ENCODE assay signal across 1 cellular context in the genomic region with DNA sequence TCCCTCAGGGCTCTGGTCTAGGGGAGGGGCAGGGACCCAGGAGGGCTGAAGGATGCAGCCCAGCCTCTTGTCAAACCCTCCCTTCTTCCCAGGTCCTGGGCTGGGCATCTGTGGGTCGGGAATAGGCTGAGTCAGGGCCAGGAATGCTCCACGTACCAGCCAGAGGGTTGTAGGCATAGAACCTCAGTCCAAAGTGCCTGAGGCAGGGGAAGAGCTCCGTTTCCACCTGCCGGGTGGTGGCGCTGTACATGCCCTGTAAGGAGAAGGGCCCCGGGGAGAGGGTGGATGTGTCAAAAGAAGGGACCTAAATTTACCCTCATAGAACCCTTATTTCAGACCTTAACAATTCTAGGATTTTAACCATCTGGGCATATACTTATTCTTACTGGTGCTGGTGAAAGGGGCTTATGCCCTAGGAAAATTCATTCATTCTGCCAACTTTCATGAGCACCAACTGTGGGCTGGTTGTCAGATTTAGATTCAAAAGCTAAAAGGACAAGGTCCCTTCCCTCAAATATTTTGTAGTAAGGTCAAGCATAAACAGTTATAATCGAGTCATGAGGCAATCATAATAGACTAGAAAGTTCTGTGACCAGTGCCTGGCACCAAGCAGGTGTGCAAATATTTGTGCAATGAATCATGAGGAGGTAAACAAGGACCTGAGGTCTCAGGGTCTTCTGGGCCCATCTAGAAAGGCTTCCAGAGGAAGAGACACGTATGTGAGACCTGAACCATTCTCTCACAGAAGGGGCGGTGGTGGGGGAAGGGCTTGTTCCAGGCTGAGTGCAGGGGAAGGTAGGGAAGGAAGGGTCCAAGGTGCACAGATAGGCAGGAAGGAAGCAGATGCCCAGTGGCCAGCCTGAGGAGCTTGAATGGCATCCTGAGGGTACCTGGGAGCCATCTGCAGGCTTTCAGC.
A peak's percentile ranks its signal among the peaks of the same experiment; 100 is the strongest.
TF ChIP-seq lines count a peak whose summit lies in the region.
"Not testable (repeated sequence)": the region's sequence is repeated elsewhere in the genome, so short reads cannot be mapped to it uniquely, and the experiment has no call there.

No MANE protein-coding gene starts in this region.

TF ChIP-seq in HepG2, 621 proteins besides CTCF, POLR2A, EP300 and RAD21:
- TF ChIP-seq GATAD2A (CRISPR knock-in tag; IDR thresholded peaks at IDR 0.05) = peak; percentile 30; the same call in 1 of the 2 replicates
- TF ChIP-seq, protein P1, sequence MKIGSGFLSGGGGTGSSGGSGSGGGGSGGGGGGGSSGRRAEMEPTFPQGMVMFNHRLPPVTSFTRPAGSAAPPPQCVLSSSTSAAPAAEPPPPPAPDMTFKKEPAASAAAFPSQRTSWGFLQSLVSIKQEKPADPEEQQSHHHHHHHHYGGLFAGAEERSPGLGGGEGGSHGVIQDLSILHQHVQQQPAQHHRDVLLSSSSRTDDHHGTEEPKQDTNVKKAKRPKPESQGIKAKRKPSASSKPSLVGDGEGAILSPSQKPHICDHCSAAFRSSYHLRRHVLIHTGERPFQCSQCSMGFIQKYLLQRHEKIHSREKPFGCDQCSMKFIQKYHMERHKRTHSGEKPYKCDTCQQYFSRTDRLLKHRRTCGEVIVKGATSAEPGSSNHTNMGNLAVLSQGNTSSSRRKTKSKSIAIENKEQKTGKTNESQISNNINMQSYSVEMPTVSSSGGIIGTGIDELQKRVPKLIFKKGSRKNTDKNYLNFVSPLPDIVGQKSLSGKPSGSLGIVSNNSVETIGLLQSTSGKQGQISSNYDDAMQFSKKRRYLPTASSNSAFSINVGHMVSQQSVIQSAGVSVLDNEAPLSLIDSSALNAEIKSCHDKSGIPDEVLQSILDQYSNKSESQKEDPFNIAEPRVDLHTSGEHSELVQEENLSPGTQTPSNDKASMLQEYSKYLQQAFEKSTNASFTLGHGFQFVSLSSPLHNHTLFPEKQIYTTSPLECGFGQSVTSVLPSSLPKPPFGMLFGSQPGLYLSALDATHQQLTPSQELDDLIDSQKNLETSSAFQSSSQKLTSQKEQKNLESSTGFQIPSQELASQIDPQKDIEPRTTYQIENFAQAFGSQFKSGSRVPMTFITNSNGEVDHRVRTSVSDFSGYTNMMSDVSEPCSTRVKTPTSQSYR (CRISPR knock-in tag; IDR thresholded peaks at IDR 0.05; ENCODE audit: borderline replicate concordance) = peak; percentile 53; the same call in 1 of the 2 replicates
- TF ChIP-seq, protein P2, sequence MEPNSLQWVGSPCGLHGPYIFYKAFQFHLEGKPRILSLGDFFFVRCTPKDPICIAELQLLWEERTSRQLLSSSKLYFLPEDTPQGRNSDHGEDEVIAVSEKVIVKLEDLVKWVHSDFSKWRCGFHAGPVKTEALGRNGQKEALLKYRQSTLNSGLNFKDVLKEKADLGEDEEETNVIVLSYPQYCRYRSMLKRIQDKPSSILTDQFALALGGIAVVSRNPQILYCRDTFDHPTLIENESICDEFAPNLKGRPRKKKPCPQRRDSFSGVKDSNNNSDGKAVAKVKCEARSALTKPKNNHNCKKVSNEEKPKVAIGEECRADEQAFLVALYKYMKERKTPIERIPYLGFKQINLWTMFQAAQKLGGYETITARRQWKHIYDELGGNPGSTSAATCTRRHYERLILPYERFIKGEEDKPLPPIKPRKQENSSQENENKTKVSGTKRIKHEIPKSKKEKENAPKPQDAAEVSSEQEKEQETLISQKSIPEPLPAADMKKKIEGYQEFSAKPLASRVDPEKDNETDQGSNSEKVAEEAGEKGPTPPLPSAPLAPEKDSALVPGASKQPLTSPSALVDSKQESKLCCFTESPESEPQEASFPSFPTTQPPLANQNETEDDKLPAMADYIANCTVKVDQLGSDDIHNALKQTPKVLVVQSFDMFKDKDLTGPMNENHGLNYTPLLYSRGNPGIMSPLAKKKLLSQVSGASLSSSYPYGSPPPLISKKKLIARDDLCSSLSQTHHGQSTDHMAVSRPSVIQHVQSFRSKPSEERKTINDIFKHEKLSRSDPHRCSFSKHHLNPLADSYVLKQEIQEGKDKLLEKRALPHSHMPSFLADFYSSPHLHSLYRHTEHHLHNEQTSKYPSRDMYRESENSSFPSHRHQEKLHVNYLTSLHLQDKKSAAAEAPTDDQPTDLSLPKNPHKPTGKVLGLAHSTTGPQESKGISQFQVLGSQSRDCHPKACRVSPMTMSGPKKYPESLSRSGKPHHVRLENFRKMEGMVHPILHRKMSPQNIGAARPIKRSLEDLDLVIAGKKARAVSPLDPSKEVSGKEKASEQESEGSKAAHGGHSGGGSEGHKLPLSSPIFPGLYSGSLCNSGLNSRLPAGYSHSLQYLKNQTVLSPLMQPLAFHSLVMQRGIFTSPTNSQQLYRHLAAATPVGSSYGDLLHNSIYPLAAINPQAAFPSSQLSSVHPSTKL (CRISPR knock-in tag; IDR thresholded peaks at IDR 0.05) = 0 out of 2 replicates have a peak, but pooled peaks have one; percentile 25
- 0 out of 2 replicates have a peak, but pooled peaks have one; percentile 25 for TF ChIP-seq FOXA3 (CRISPR knock-in tag; IDR thresholded peaks at IDR 0.05)
- peak; percentile 79 for TF ChIP-seq FOSL2 (CRISPR knock-in tag; IDR thresholded peaks at IDR 0.05)
- TF ChIP-seq ZBTB26 (CRISPR knock-in tag; IDR thresholded peaks at IDR 0.05; ENCODE audit: borderline replicate concordance) = peak; percentile 91
- not testable (repeated sequence) for TF ChIP-seq CREB1 (IDR thresholded peaks at IDR 0.05)
- TF ChIP-seq CREB1 (CRISPR knock-in tag; IDR thresholded peaks at IDR 0.05) = 0 out of 2 replicates have a peak, but pooled peaks have one; percentile 40
- peak; percentile 21; the same call in 1 of the 2 replicates for TF ChIP-seq FOSL1 (CRISPR knock-in tag; IDR thresholded peaks at IDR 0.05; ENCODE audit: borderline replicate concordance)
- TF ChIP-seq CEBPG (CRISPR knock-in tag; IDR thresholded peaks at IDR 0.05) = 0 out of 2 replicates have a peak, but pooled peaks have one; percentile 18
